21 cellular contexts compared by ENCODE assay signal in the genomic region with DNA sequence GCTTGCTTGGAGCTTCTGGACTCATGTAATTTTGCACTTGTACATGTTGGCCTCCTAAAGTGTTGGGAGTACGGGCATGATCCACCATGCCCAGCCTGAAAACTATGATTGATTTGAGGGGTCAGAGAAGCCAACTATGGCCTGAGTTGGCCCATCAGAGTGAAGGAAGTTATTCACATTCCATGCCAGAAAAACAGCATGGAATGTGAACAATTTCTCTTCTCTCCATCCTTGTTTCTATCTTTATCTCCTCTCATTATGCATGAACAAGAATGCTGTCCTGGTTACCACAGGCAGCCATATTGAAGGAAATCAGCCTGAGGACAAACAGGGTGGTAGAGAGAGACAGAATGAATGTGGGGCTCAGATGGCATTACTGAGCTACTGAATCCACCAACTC. TPM values are rescaled to one million over a fixed set of nuclear protein-coding genes. Genes with fewer than 3 reads are reported as not detected.
DNase-seq lines count a peak whose midpoint lies in the region; ATAC-seq and TF ChIP-seq lines count a peak whose summit lies in the region.
"Had no signal": no experiment of that assay in that cellular context is flagged by ENCODE, and none has a peak within 500 bp of the region (broad histone marks: within the 10 kb centered on the region; RNA-seq: fewer than 3 reads in every experiment).

No MANE protein-coding gene starts in this region.

- H3K27me3 Mint-ChIP-seq in CD8-positive, alpha-beta T cell (ENCODE audit: low read depth): no peaks in the 10 kb centered on the region
- H3K27me3 Mint-ChIP-seq: naive thymus-derived CD8-positive, alpha-beta T cell had no signal

- no peak for TF ChIP-seq CTCF in liver (IDR thresholded peaks at IDR 0.05; ENCODE audit: low read depth, low read length, missing input control)
- no peak for TF ChIP-seq CTCF in CD8-positive, alpha-beta T cell (IDR thresholded peaks at IDR 0.05)

- H3K4me1 ChIP-seq in liver (ENCODE audit: control insufficient read depth in 4 of 4, insufficient read depth in 4 of 4, low read length in 3 of 4): no peaks in the 10 kb centered on the region
- H3K4me1 ChIP-seq in CD8-positive, alpha-beta T cell (ENCODE audit: insufficient read depth, low read length): peaks cover 52% of the 10 kb centered on the region

- no peak for TF ChIP-seq RAD21 in liver (IDR thresholded peaks at IDR 0.05)

- WGBS in liver: 81% methylated on average over 1 of the region's 1 CpG

- H3K27ac ChIP-seq in liver (ENCODE audit: low read depth in 1 of 2, low read length in 2 of 2): no peak overlapping the region
- H3K27ac ChIP-seq in CD8-positive, alpha-beta T cell (ENCODE audit: low read depth, low read length): no peak overlapping the region
- H3K27ac ChIP-seq: C4-2B, vagina had no signal

- peaks cover 6% of the 10 kb centered on the region for H3K36me3 Mint-ChIP-seq in CD8-positive, alpha-beta T cell

- no peaks in the 10 kb centered on the region for H3K9me3 ChIP-seq in liver (ENCODE audit: control insufficient read depth in 4 of 4, low read length in 3 of 4)
- no peaks in the 10 kb centered on the region for H3K9me3 ChIP-seq in CD8-positive, alpha-beta T cell (ENCODE audit: low read length)
- H3K9me3 ChIP-seq: vagina had no signal

- H3K36me3 ChIP-seq in liver (ENCODE audit: control insufficient read depth in 4 of 4, insufficient read depth in 3 of 4, low read depth in 1 of 4, low read length in 3 of 4): peaks cover 0 to 3% (median 0%) of the 10 kb centered on the region in 4 donors
- no peaks in the 10 kb centered on the region for H3K36me3 ChIP-seq in CD8-positive, alpha-beta T cell (ENCODE audit: insufficient read depth, low read length)
- H3K36me3 ChIP-seq: vagina had no signal

- DNase-seq in AG08395 (ENCODE audit: low spot score) (peak; percentile 60), EL (peak; percentile 58), amniotic epithelial cell (ENCODE audit: low read depth) (peak; percentile 80), activated gamma-delta T cell treated with Interleukin-2 at 50 U/mL for 16 hours (no peak), T1000 (lab: John Stamatoyannopoulos, UW) (no peak)
- no peak for DNase-seq in CD8-positive, alpha-beta T cell
- DNase-seq: activated effector memory CD4-positive, alpha-beta T cell treated with Interleukin-2 at 50 U/mL for 16 hours; central memory CD4-positive, alpha-beta T cell; glutamatergic neuron; naive thymus-derived CD8-positive, alpha-beta T cell; NCI-H187; NCI-H526; stimulated activated CD4-positive, alpha-beta T cell treated with anti-CD3 and anti-CD28 coated beads, Interleukin-4, amount 100 ng/mL, for 4 hours; stimulated activated naive CD4-positive, alpha-beta T cell treated with Interleukin-2 at 50 U/mL for 16 hours had no signal

- intact Hi-C loops in CD8-positive, alpha-beta T cell (cut with DNase I, micrococcal nuclease): loop anchor here in 1 of 2 experiments (5.0 kb wide), 1 partner anchor 41 kb away; no protein-coding TSS in a partner anchor

- no peaks in the 10 kb centered on the region for H3K27me3 ChIP-seq in liver (ENCODE audit: control insufficient read depth in 4 of 4, insufficient read depth in 4 of 4, low read length in 3 of 4)
- no peaks in the 10 kb centered on the region for H3K27me3 ChIP-seq in CD8-positive, alpha-beta T cell (ENCODE audit: insufficient read depth, low read length)
- H3K27me3 ChIP-seq: vagina had no signal

- CTCF ChIA-PET in CD8-positive, alpha-beta T cell (lab: Charles Lee): no interaction called here

- POLR2A ChIA-PET in CD8-positive, alpha-beta T cell (lab: Charles Lee): interaction anchor here (0.9 kb wide), 1 partner anchor 9 kb away, joined by 3 read pairs; no protein-coding TSS in a partner anchor

- no peak overlapping the region for H3K9ac ChIP-seq in liver (ENCODE audit: low read depth in 1 of 2, low read length in 2 of 2)

- peaks cover 24% of the 10 kb centered on the region for H3K4me1 Mint-ChIP-seq in CD8-positive, alpha-beta T cell (ENCODE audit: low read depth)

- no peak overlapping the region for H3K4me3 Mint-ChIP-seq in CD8-positive, alpha-beta T cell

- no peak overlapping the region for H3K4me3 ChIP-seq in liver (ENCODE audit: low read depth in 1 of 3, low read length in 3 of 3)
- H3K4me3 ChIP-seq in CD8-positive, alpha-beta T cell (ENCODE audit: low read depth, low read length): no peak overlapping the region
- H3K4me3 ChIP-seq: vagina had no signal

- H3K9me3 Mint-ChIP-seq in CD8-positive, alpha-beta T cell: no peaks in the 10 kb centered on the region

- no peak overlapping the region for H3K27ac Mint-ChIP-seq in CD8-positive, alpha-beta T cell

- no peak for ATAC-seq in HG03354 (IDR thresholded peaks at IDR 0.05; ENCODE audit: poor library complexity, severe bottlenecking, unreplicated experiment)
- no peak for ATAC-seq in CD8-positive, alpha-beta T cell
- ATAC-seq: naive thymus-derived CD8-positive, alpha-beta T cell; Panc1; sciatic nerve had no signal

TF ChIP-seq in liver, 16 proteins besides CTCF, POLR2A, EP300 and RAD21:
- TF ChIP-seq GABPA (IDR thresholded peaks at IDR 0.05 in 1 of 2, conservative IDR thresholded peaks at IDR 0.05 in 1 of 2) (no peak), YY1 (IDR thresholded peaks at IDR 0.05) (peak; percentile 48), NR2F2 (IDR thresholded peaks at IDR 0.05) (peak; percentile 68)
TF ChIP-seq in liver: peak in this region for 2.

RNA-seq across cellular contexts. Expression of gene CD226, which starts 3.5 kb away (rescaled TPM):
- total RNA-seq in liver: 1 to 10 TPM; 4.4 to 5.2 TPM
- 1 to 10 TPM in 1 of 2 donors, under 1 TPM in 1; 0.50 to 1.5 TPM for polyA plus RNA-seq in liver
- 10 to 100 TPM; 20.1 TPM for total RNA-seq in CD8-positive, alpha-beta T cell
- total RNA-seq: H1 had no signal
- polyA plus RNA-seq: H1 had no signal

Comparison
In these comparisons a context has a peak if more than half of its experiments do, and no peak if none do; other contexts are left out.
1. DNase-seq: peak in AG08395 (single experiment), EL (single experiment) and amniotic epithelial cell (single experiment); none in activated gamma-delta T cell treated with Interleukin-2 at 50 U/mL for 16 hours (single experiment), T1000 (single experiment) and CD8-positive, alpha-beta T cell (0 of 7).